In the genomic region with DNA sequence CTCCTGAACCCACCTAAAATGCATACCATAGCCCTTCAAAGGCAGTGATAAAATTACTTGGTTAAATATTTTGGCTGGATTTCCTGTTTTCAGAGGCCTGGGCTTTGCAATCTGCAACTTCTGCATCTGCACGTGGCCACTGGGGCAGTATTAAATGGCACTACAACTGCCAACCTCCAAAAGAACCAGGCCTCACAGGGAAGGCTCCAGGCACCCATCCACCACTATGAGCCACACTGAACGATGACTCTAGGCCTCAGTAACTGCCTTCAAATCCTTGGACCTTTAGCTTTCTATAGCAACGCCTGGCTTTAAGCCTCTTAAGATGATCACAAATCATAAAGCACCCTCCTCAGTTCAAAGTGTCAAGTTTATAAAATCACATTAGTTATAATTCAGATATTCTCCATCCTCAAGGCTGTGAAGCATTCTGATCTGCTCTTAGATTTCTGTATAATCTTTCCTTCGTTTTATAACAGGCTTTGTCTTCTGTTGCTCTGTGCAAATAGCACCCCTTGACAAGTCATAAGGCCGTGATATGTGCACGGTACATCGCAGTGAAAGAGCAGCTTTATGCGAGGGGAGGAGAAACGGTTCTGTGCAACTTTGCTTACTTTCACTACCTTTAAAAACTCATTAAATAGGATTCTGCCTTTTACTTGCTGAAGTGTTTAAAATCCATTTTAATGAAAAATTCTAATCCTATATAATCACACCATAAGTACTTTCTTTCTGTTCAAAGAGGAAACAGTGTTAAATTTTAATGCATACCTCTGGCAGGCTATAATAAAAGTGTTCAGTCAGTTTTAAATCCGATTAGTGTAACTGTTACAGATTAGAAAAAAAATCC, we compare ENCODE assay signal across 2 cellular contexts.
TF ChIP-seq lines count a peak whose summit lies in the region.

No MANE protein-coding gene starts in this region.

TF ChIP-seq in SK-N-SH, 30 proteins besides CTCF, POLR2A, EP300 and RAD21 (continued from another document):
- no peak for TF ChIP-seq NFIC (IDR thresholded peaks at IDR 0.05; ENCODE audit: borderline replicate concordance)
- TF ChIP-seq, protein P1, sequence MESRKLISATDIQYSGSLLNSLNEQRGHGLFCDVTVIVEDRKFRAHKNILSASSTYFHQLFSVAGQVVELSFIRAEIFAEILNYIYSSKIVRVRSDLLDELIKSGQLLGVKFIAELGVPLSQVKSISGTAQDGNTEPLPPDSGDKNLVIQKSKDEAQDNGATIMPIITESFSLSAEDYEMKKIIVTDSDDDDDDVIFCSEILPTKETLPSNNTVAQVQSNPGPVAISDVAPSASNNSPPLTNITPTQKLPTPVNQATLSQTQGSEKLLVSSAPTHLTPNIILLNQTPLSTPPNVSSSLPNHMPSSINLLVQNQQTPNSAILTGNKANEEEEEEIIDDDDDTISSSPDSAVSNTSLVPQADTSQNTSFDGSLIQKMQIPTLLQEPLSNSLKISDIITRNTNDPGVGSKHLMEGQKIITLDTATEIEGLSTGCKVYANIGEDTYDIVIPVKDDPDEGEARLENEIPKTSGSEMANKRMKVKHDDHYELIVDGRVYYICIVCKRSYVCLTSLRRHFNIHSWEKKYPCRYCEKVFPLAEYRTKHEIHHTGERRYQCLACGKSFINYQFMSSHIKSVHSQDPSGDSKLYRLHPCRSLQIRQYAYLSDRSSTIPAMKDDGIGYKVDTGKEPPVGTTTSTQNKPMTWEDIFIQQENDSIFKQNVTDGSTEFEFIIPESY (IDR thresholded peaks at IDR 0.05; ENCODE audit: borderline replicate concordance, low read depth), result no peak
- TF ChIP-seq JUND (IDR thresholded peaks at IDR 0.05), result no peak
- TF ChIP-seq MEF2A (IDR thresholded peaks at IDR 0.05; ENCODE audit: borderline replicate concordance, low read depth), result no peak
- TF ChIP-seq CHD2 (IDR thresholded peaks at IDR 0.05; ENCODE audit: low read length, partially characterized antibody), result no peak
- no peak for TF ChIP-seq NRF1 (IDR thresholded peaks at IDR 0.05; ENCODE audit: low read depth, low read length)
- TF ChIP-seq TAF1 (IDR thresholded peaks at IDR 0.05; ENCODE audit: borderline replicate concordance, low read depth, low read length), result no peak
- no peak for TF ChIP-seq TCF12 (IDR thresholded peaks at IDR 0.05)
- TF ChIP-seq YY1 (IDR thresholded peaks at IDR 0.05; ENCODE audit: low read depth), result no peak
- TF ChIP-seq, protein P2, sequence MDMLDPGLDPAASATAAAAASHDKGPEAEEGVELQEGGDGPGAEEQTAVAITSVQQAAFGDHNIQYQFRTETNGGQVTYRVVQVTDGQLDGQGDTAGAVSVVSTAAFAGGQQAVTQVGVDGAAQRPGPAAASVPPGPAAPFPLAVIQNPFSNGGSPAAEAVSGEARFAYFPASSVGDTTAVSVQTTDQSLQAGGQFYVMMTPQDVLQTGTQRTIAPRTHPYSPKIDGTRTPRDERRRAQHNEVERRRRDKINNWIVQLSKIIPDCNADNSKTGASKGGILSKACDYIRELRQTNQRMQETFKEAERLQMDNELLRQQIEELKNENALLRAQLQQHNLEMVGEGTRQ (IDR thresholded peaks at IDR 0.05; ENCODE audit: borderline replicate concordance, low read depth, low read length), result no peak
- TF ChIP-seq, protein P3, sequence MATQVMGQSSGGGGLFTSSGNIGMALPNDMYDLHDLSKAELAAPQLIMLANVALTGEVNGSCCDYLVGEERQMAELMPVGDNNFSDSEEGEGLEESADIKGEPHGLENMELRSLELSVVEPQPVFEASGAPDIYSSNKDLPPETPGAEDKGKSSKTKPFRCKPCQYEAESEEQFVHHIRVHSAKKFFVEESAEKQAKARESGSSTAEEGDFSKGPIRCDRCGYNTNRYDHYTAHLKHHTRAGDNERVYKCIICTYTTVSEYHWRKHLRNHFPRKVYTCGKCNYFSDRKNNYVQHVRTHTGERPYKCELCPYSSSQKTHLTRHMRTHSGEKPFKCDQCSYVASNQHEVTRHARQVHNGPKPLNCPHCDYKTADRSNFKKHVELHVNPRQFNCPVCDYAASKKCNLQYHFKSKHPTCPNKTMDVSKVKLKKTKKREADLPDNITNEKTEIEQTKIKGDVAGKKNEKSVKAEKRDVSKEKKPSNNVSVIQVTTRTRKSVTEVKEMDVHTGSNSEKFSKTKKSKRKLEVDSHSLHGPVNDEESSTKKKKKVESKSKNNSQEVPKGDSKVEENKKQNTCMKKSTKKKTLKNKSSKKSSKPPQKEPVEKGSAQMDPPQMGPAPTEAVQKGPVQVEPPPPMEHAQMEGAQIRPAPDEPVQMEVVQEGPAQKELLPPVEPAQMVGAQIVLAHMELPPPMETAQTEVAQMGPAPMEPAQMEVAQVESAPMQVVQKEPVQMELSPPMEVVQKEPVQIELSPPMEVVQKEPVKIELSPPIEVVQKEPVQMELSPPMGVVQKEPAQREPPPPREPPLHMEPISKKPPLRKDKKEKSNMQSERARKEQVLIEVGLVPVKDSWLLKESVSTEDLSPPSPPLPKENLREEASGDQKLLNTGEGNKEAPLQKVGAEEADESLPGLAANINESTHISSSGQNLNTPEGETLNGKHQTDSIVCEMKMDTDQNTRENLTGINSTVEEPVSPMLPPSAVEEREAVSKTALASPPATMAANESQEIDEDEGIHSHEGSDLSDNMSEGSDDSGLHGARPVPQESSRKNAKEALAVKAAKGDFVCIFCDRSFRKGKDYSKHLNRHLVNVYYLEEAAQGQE (IDR thresholded peaks at IDR 0.05; ENCODE audit: low read depth, low read length), result no peak
- TF ChIP-seq FOSL2 (IDR thresholded peaks at IDR 0.05; ENCODE audit: borderline replicate concordance, low read depth), result no peak
- TF ChIP-seq, protein P4, sequence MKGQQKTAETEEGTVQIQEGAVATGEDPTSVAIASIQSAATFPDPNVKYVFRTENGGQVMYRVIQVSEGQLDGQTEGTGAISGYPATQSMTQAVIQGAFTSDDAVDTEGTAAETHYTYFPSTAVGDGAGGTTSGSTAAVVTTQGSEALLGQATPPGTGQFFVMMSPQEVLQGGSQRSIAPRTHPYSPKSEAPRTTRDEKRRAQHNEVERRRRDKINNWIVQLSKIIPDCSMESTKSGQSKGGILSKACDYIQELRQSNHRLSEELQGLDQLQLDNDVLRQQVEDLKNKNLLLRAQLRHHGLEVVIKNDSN (IDR thresholded peaks at IDR 0.05; ENCODE audit: borderline replicate concordance, low read depth), result no peak
- TF ChIP-seq RFX5 (IDR thresholded peaks at IDR 0.05; ENCODE audit: low read length), result no peak
- TF ChIP-seq, protein P5, sequence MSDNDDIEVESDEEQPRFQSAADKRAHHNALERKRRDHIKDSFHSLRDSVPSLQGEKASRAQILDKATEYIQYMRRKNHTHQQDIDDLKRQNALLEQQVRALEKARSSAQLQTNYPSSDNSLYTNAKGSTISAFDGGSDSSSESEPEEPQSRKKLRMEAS (IDR thresholded peaks at IDR 0.05; ENCODE audit: low read depth), result no peak
TF ChIP-seq in SK-N-SH: peak in this region for 0.

TF ChIP-seq in SK-N-SH treated with all-trans-retinoic acid at 6 μM for 48 hours, 23 proteins besides CTCF, POLR2A, EP300 and RAD21 (continued from another document):
- TF ChIP-seq, protein P6, sequence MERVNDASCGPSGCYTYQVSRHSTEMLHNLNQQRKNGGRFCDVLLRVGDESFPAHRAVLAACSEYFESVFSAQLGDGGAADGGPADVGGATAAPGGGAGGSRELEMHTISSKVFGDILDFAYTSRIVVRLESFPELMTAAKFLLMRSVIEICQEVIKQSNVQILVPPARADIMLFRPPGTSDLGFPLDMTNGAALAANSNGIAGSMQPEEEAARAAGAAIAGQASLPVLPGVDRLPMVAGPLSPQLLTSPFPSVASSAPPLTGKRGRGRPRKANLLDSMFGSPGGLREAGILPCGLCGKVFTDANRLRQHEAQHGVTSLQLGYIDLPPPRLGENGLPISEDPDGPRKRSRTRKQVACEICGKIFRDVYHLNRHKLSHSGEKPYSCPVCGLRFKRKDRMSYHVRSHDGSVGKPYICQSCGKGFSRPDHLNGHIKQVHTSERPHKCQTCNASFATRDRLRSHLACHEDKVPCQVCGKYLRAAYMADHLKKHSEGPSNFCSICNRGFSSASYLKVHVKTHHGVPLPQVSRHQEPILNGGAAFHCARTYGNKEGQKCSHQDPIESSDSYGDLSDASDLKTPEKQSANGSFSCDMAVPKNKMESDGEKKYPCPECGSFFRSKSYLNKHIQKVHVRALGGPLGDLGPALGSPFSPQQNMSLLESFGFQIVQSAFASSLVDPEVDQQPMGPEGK (CRISPR knock-in tag; IDR thresholded peaks at IDR 0.05; ENCODE audit: borderline replicate concordance), result no peak
- no peak for TF ChIP-seq SNAI2 (CRISPR knock-in tag; IDR thresholded peaks at IDR 0.05)
- no peak for TF ChIP-seq ZNF565 (CRISPR knock-in tag; conservative IDR thresholded peaks at IDR 0.05; ENCODE audit: low read depth)
- TF ChIP-seq, protein P7, sequence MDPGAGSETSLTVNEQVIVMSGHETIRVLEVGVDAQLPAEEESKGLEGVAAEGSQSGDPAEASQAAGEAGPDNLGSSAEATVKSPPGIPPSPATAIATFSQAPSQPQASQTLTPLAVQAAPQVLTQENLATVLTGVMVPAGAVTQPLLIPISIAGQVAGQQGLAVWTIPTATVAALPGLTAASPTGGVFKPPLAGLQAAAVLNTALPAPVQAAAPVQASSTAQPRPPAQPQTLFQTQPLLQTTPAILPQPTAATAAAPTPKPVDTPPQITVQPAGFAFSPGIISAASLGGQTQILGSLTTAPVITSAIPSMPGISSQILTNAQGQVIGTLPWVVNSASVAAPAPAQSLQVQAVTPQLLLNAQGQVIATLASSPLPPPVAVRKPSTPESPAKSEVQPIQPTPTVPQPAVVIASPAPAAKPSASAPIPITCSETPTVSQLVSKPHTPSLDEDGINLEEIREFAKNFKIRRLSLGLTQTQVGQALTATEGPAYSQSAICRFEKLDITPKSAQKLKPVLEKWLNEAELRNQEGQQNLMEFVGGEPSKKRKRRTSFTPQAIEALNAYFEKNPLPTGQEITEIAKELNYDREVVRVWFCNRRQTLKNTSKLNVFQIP (CRISPR knock-in tag; IDR thresholded peaks at IDR 0.05; ENCODE audit: borderline replicate concordance, low read depth), result no peak
- TF ChIP-seq, protein P8, sequence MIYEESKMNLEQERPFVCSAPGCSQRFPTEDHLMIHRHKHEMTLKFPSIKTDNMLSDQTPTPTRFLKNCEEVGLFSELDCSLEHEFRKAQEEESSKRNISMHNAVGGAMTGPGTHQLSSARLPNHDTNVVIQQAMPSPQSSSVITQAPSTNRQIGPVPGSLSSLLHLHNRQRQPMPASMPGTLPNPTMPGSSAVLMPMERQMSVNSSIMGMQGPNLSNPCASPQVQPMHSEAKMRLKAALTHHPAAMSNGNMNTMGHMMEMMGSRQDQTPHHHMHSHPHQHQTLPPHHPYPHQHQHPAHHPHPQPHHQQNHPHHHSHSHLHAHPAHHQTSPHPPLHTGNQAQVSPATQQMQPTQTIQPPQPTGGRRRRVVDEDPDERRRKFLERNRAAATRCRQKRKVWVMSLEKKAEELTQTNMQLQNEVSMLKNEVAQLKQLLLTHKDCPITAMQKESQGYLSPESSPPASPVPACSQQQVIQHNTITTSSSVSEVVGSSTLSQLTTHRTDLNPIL (CRISPR knock-in tag; IDR thresholded peaks at IDR 0.05; ENCODE audit: low read depth), result no peak
- no peak for TF ChIP-seq ARNTL (CRISPR knock-in tag; IDR thresholded peaks at IDR 0.05; ENCODE audit: borderline replicate concordance, low read depth)
- TF ChIP-seq ZC3H10 (CRISPR knock-in tag; IDR thresholded peaks at IDR 0.05), result no peak
- no peak for TF ChIP-seq ZNF8 (CRISPR knock-in tag; IDR thresholded peaks at IDR 0.05)
- TF ChIP-seq, protein P9, sequence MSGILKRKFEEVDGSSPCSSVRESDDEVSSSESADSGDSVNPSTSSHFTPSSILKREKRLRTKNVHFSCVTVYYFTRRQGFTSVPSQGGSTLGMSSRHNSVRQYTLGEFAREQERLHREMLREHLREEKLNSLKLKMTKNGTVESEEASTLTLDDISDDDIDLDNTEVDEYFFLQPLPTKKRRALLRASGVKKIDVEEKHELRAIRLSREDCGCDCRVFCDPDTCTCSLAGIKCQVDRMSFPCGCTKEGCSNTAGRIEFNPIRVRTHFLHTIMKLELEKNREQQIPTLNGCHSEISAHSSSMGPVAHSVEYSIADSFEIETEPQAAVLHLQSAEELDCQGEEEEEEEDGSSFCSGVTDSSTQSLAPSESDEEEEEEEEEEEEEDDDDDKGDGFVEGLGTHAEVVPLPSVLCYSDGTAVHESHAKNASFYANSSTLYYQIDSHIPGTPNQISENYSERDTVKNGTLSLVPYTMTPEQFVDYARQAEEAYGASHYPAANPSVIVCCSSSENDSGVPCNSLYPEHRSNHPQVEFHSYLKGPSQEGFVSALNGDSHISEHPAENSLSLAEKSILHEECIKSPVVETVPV (CRISPR knock-in tag; IDR thresholded peaks at IDR 0.05), result no peak
- TF ChIP-seq ISL1 (CRISPR knock-in tag; IDR thresholded peaks at IDR 0.05), result no peak
- no peak for TF ChIP-seq ESRRG (CRISPR knock-in tag; IDR thresholded peaks at IDR 0.05)
- TF ChIP-seq, protein P10, sequence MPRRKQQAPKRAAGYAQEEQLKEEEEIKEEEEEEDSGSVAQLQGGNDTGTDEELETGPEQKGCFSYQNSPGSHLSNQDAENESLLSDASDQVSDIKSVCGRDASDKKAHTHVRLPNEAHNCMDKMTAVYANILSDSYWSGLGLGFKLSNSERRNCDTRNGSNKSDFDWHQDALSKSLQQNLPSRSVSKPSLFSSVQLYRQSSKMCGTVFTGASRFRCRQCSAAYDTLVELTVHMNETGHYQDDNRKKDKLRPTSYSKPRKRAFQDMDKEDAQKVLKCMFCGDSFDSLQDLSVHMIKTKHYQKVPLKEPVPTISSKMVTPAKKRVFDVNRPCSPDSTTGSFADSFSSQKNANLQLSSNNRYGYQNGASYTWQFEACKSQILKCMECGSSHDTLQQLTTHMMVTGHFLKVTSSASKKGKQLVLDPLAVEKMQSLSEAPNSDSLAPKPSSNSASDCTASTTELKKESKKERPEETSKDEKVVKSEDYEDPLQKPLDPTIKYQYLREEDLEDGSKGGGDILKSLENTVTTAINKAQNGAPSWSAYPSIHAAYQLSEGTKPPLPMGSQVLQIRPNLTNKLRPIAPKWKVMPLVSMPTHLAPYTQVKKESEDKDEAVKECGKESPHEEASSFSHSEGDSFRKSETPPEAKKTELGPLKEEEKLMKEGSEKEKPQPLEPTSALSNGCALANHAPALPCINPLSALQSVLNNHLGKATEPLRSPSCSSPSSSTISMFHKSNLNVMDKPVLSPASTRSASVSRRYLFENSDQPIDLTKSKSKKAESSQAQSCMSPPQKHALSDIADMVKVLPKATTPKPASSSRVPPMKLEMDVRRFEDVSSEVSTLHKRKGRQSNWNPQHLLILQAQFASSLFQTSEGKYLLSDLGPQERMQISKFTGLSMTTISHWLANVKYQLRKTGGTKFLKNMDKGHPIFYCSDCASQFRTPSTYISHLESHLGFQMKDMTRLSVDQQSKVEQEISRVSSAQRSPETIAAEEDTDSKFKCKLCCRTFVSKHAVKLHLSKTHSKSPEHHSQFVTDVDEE (CRISPR knock-in tag; IDR thresholded peaks at IDR 0.05), result no peak
- no peak for TF ChIP-seq ZFP3 (CRISPR knock-in tag; IDR thresholded peaks at IDR 0.05)
- TF ChIP-seq TCF4 (CRISPR knock-in tag; IDR thresholded peaks at IDR 0.05; ENCODE audit: borderline replicate concordance), result no peak
- TF ChIP-seq ZFP30 (CRISPR knock-in tag; IDR thresholded peaks at IDR 0.05), result no peak
- TF ChIP-seq PPARA (CRISPR knock-in tag; IDR thresholded peaks at IDR 0.05; ENCODE audit: borderline replicate concordance), result no peak
